Comparison of ENCODE assay signal across 8 cellular contexts in genomic region chr22:22030493-22031182, GRCh38. TPM values are rescaled to one million over a fixed set of nuclear protein-coding genes. Genes with fewer than 3 reads are reported as not detected.
DNase-seq lines count a peak whose midpoint lies in the region; ATAC-seq and TF ChIP-seq lines count a peak whose summit lies in the region.

No MANE protein-coding gene starts in this region.

- H3K27me3 ChIP-seq in psoas muscle (ENCODE audit: insufficient read depth in 3 of 3, low read length in 2 of 3) = peaks cover 0 to 4% (median 0%) of the 10 kb centered on the region in 3 donors
- no peaks in the 10 kb centered on the region for H3K27me3 ChIP-seq in CD8-positive, alpha-beta T cell (ENCODE audit: insufficient read depth, low read length)

- H3K36me3 Mint-ChIP-seq in CD8-positive, alpha-beta T cell = no peaks in the 10 kb centered on the region

- H3K9me3 ChIP-seq in psoas muscle = no peaks in the 10 kb centered on the region
- no peaks in the 10 kb centered on the region for H3K9me3 ChIP-seq in CD8-positive, alpha-beta T cell (ENCODE audit: low read length)

- no peaks in the 10 kb centered on the region for H3K9me3 Mint-ChIP-seq in CD8-positive, alpha-beta T cell

- 54 to 59% (median 56%) methylated on average over 7 of the region's 7 CpGs for WGBS in psoas muscle, 3 donors

- intact Hi-C loops in psoas muscle (cut with DNase I) = no loop called here
- intact Hi-C loops in CD8-positive, alpha-beta T cell (cut with DNase I, micrococcal nuclease) = no loop called here

- H3K4me3 ChIP-seq in cardiac fibroblast (replicated peaks in 1 of 2; ENCODE audit: low read depth in 2 of 2, low read length in 2 of 2) = no peak overlapping the region
- no peak overlapping the region for H3K4me3 ChIP-seq in psoas muscle
- H3K4me3 ChIP-seq in CD8-positive, alpha-beta T cell (ENCODE audit: low read depth, low read length) = no peak overlapping the region

- TF ChIP-seq POLR2A in GM18526 (IDR thresholded peaks at IDR 0.05; ENCODE audit: extremely low read depth, insufficient read length) = peak; percentile 82

- no peak overlapping the region for H3K27ac ChIP-seq in psoas muscle
- no peak overlapping the region for H3K27ac ChIP-seq in CD8-positive, alpha-beta T cell (ENCODE audit: low read depth, low read length)

- CTCF ChIA-PET in CD8-positive, alpha-beta T cell (lab: Charles Lee) = no interaction called here

- no peaks in the 10 kb centered on the region for H3K4me1 Mint-ChIP-seq in CD8-positive, alpha-beta T cell (ENCODE audit: low read depth)

- ATAC-seq in HG03139 (IDR thresholded peaks at IDR 0.05; ENCODE audit: unreplicated experiment) (peak; percentile 55), psoas muscle (peak in 2 of 4 donors; percentile 33)
- ATAC-seq in CD8-positive, alpha-beta T cell = no peak

- H3K27ac Mint-ChIP-seq in CD8-positive, alpha-beta T cell = no peak overlapping the region

- H3K4me3 Mint-ChIP-seq in CD8-positive, alpha-beta T cell = no peak overlapping the region

- no peaks in the 10 kb centered on the region for H3K36me3 ChIP-seq in psoas muscle (ENCODE audit: insufficient read depth in 1 of 2, low read depth in 1 of 2)
- H3K36me3 ChIP-seq in CD8-positive, alpha-beta T cell (ENCODE audit: insufficient read depth, low read length) = no peaks in the 10 kb centered on the region

- TF ChIP-seq CTCF in cardiac fibroblast (IDR thresholded peaks at IDR 0.05; ENCODE audit: low read depth, low read length) = peak; percentile 57
- no peak for TF ChIP-seq CTCF in psoas muscle (IDR thresholded peaks at IDR 0.05)
- no peak for TF ChIP-seq CTCF in CD8-positive, alpha-beta T cell (IDR thresholded peaks at IDR 0.05)

- no peaks in the 10 kb centered on the region for H3K4me1 ChIP-seq in psoas muscle
- H3K4me1 ChIP-seq in CD8-positive, alpha-beta T cell (ENCODE audit: insufficient read depth, low read length) = no peaks in the 10 kb centered on the region

- POLR2A ChIA-PET in CD8-positive, alpha-beta T cell (lab: Charles Lee) = interaction anchor here (1.6 kb wide), 1 partner anchor 12 kb away, joined by 4 read pairs; no protein-coding TSS in a partner anchor

- DNase-seq in 8988T (peak; percentile 20), cardiac fibroblast (ENCODE audit: low read depth in 2 of 2) (peak; percentile 8 to 40), psoas muscle (peak; percentile 25 to 61), NCI-H1048 (lab: John Stamatoyannopoulos, UW) (no peak), foreskin melanocyte (no peak)
- no peak for DNase-seq in CD8-positive, alpha-beta T cell

- peaks cover 13% of the 10 kb centered on the region for H3K27me3 Mint-ChIP-seq in CD8-positive, alpha-beta T cell (ENCODE audit: low read depth)

RNA-seq across cellular contexts. Expression of gene TOP3B, which starts 48.1 kb away (rescaled TPM):
- total RNA-seq in psoas muscle = 10 to 100 TPM in 1 of 4 donors, 1 to 10 TPM in 3; 5.4 to 12.2 (median 9.0) TPM
- polyA plus RNA-seq in psoas muscle = 10 to 100 TPM in 1 of 3 donors, 1 to 10 TPM in 2; 6.4 to 13.5 (median 8.1) TPM
- total RNA-seq in CD8-positive, alpha-beta T cell = 10 to 100 TPM; 71.4 to 74.3 TPM

Comparison
In these comparisons a context has a peak if more than half of its experiments do, and no peak if none do; other contexts are left out.
1. DNase-seq: peak in 8988T (single experiment), cardiac fibroblast (2 of 2) and psoas muscle (2 of 2); none in NCI-H1048 (single experiment), CD8-positive, alpha-beta T cell (0 of 7) and foreskin melanocyte (single experiment).
2. RNA of gene TOP3B, which starts 48.1 kb away (total RNA-seq): 71.4 to 74.3 TPM in CD8-positive, alpha-beta T cell; 5.4 to 12.2 TPM in psoas muscle; every median in the first group is over 4 times any median in the second.